23 cellular contexts compared by ENCODE assay signal in the genomic region with DNA sequence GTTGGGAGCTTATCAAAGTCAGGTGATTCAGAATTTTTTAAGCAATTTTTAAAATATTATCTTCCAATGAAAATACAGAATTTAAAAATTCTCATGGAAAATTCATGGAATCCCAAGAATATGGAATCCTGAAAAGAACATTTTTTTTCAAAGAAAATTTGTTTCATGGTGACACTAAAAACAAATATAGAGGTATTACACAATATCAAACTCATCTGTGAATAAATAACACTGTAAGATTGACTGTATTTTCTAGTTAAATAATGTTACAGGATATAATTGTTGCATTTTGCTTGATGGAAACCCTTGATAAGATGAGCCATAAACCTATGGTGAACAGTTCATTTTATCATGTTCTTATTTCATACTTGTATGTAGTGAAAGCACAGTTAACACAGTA.
"Had no signal": no experiment of that assay in that cellular context is flagged by ENCODE, and none has a peak within 500 bp of the region (broad histone marks: within the 10 kb centered on the region; RNA-seq: fewer than 3 reads in every experiment).

No MANE protein-coding gene starts in this region.

- H3K4me1 ChIP-seq: colonic mucosa, esophagus muscularis mucosa, foreskin keratinocyte, lower lobe of right lung had no signal

- H3K36me3 ChIP-seq: colonic mucosa had no signal

- ATAC-seq: foreskin keratinocyte; gastrocnemius medialis; heart right ventricle; left cardiac atrium; left lung; left ventricle myocardium superior; lower lobe of right lung; mucosa of descending colon; naive thymus-derived CD8-positive, alpha-beta T cell had no signal

- H3K4me3 ChIP-seq: colonic mucosa, esophagus muscularis mucosa, gastrocnemius medialis, heart right ventricle, left lung, lower lobe of right lung, mucosa of descending colon had no signal

- DNase-seq: colonic mucosa; cortex of kidney; effector CD4-positive, alpha-beta T cell; effector memory CD4-positive, alpha-beta T cell; foreskin keratinocyte; gastrocnemius medialis; glutamatergic neuron; head of caudate nucleus; heart right ventricle; hippocampal formation; kidney glomerular epithelial cell; left cardiac atrium; left lung; left ventricle myocardium superior; lower lobe of right lung; mesenchymal stem cell; mucosa of descending colon; naive B cell; naive thymus-derived CD8-positive, alpha-beta T cell had no signal

- FAIRE-seq: endothelial cell of umbilical vein, islet of Langerhans, keratinocyte had no signal

- H3K27me3 ChIP-seq: colonic mucosa, esophagus muscularis mucosa, foreskin keratinocyte, gastrocnemius medialis, heart right ventricle, left lung had no signal

- H3K9me3 ChIP-seq: colonic mucosa, esophagus muscularis mucosa, gastrocnemius medialis, heart right ventricle, left lung, lower lobe of right lung, mucosa of descending colon had no signal

- H3K27ac ChIP-seq: colonic mucosa, esophagus muscularis mucosa, foreskin keratinocyte, gastrocnemius medialis, left lung, lower lobe of right lung had no signal
